In genomic region chr19:1251503-1252220, GRCh38 we compare ENCODE assay signal across 1 cellular context.
TF ChIP-seq lines count a peak whose summit lies in the region.

No MANE protein-coding gene starts in this region.

TF ChIP-seq in HepG2, 621 proteins besides CTCF, POLR2A, EP300 and RAD21 (continued from another document and continues in another):
- no peak for TF ChIP-seq ZNF512B (CRISPR knock-in tag; IDR thresholded peaks at IDR 0.05; ENCODE audit: borderline replicate concordance)
- no peak for TF ChIP-seq GPN1 (CRISPR knock-in tag; IDR thresholded peaks at IDR 0.05; ENCODE audit: borderline replicate concordance)
- peak; percentile 42; the same call in 1 of the 2 replicates for TF ChIP-seq TARDBP (CRISPR knock-in tag; IDR thresholded peaks at IDR 0.05)
- TF ChIP-seq ZNF646 (CRISPR knock-in tag; IDR thresholded peaks at IDR 0.05): no peak
- peak; percentile 85 for TF ChIP-seq PATZ1 (CRISPR knock-in tag; IDR thresholded peaks at IDR 0.05)
- no peak for TF ChIP-seq RNF219 (CRISPR knock-in tag; IDR thresholded peaks at IDR 0.05)
- TF ChIP-seq SRSF9 (IDR thresholded peaks at IDR 0.05; ENCODE audit: borderline replicate concordance, insufficient read depth, low read depth, low read length, poor library complexity, severe bottlenecking): no peak
- no peak for TF ChIP-seq ZNF367 (CRISPR knock-in tag; IDR thresholded peaks at IDR 0.05; ENCODE audit: borderline replicate concordance)
- no peak for TF ChIP-seq ZNF280D (CRISPR knock-in tag; IDR thresholded peaks at IDR 0.05)
- no peak for TF ChIP-seq TRAFD1 (CRISPR knock-in tag; IDR thresholded peaks at IDR 0.05; ENCODE audit: borderline replicate concordance)
- TF ChIP-seq KLF15 (CRISPR knock-in tag; IDR thresholded peaks at IDR 0.05; ENCODE audit: borderline replicate concordance): no peak
- no peak for TF ChIP-seq ZBTB20 (CRISPR knock-in tag; IDR thresholded peaks at IDR 0.05; ENCODE audit: borderline replicate concordance, low read depth)
- no peak for TF ChIP-seq ZFP36L2 (CRISPR knock-in tag; IDR thresholded peaks at IDR 0.05)
- peak; percentile 30; the same call in 1 of the 2 replicates for TF ChIP-seq SNAI1 (CRISPR knock-in tag; IDR thresholded peaks at IDR 0.05; ENCODE audit: borderline replicate concordance)
- TF ChIP-seq AKNA (CRISPR knock-in tag; IDR thresholded peaks at IDR 0.05; ENCODE audit: borderline replicate concordance): no peak
- TF ChIP-seq HNF4G (IDR thresholded peaks at IDR 0.05; ENCODE audit: borderline replicate concordance, low read depth, low read length): peak; percentile 44; the same call in 1 of the 2 replicates
- no peak for TF ChIP-seq HNF4G (CRISPR knock-in tag; IDR thresholded peaks at IDR 0.05; ENCODE audit: borderline replicate concordance, low read depth)
- TF ChIP-seq MYPOP (CRISPR knock-in tag; IDR thresholded peaks at IDR 0.05): peak; percentile 8; the same call in 1 of the 2 replicates
- no peak for TF ChIP-seq ATRX (CRISPR knock-in tag; IDR thresholded peaks at IDR 0.05; ENCODE audit: borderline replicate concordance)
- TF ChIP-seq FOXO1 (CRISPR knock-in tag; IDR thresholded peaks at IDR 0.05): no peak; the same call in 1 of the 2 replicates
- TF ChIP-seq HOMEZ (CRISPR knock-in tag; IDR thresholded peaks at IDR 0.05; ENCODE audit: low read depth): no peak
